Comparison of ENCODE assay signal across 7 cellular contexts in the genomic region with DNA sequence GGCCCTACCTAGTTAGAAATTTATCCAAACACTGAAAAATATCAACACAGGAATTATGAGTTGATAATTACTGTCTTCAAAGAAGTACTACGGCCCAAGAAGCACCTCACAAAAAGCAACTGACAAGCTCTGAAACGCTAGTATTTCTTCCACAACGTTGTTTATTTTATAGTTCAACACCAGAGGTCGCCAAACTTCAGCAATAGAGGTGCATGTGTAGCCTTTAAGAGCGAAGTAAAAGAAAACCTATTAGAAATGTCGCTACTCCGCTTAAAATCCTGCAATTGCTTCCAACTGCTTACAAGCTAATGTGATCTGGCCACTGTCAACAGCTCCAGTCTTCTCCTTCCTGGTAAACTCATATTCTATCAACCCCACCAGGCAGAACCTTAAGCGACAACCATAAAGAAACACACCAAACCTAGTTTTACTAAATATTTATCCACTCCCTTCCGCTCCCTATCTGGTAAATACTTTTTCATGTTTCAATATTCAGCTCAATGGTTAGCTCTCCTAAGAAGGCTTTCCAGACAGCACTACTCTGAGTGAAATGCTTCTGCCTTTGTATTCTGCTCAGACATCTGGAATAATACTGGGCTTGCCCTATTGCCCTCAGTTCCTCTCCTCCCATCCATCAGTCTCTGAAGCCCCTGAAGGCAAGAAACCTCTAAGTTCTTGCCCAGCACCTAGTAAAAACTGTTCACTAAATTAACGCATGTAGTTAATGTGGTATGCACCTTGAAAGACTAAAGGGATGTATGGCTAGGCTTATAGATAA.
DNase-seq lines count a peak whose midpoint lies in the region; ATAC-seq and TF ChIP-seq lines count a peak whose summit lies in the region.

No MANE protein-coding gene starts in this region.

- no peaks in the 10 kb centered on the region for H3K9me2 ChIP-seq in neural cell (ENCODE audit: insufficient read depth, low read length)

- DNase-seq in ELF-1 (ENCODE audit: low read depth, low spot score) (peak; percentile 62), HFF-Myc (ENCODE audit: extremely low read depth, low read depth) (peak; percentile 67), NCI-H2227 treated with DMSO at 0.1 percent for 48 hours (lab: John Stamatoyannopoulos, UW) (peak; percentile 75), fibroblast of the aortic adventitia (ENCODE audit: low read depth) (peak; percentile 88), NCI-H345 (lab: John Stamatoyannopoulos, UW) (no peak)
- DNase-seq in activated CD8-positive, alpha-beta T cell treated with anti-CD3 and anti-CD28 coated beads for 36 hours = peak; percentile 45

- H3K36me3 ChIP-seq in neural cell (ENCODE audit: insufficient read depth, low read length) = peaks cover 6% of the 10 kb centered on the region

- peak; percentile 80 for ATAC-seq in activated CD8-positive, alpha-beta T cell treated with anti-CD3 and anti-CD28 coated beads for 36 hours

- TF ChIP-seq RAD21 in neural cell (conservative IDR thresholded peaks at IDR 0.05) = peak; percentile 95

- H3K4me3 Mint-ChIP-seq in activated CD8-positive, alpha-beta T cell treated with anti-CD3 and anti-CD28 coated beads for 36 hours = no peak overlapping the region

- H3K4me1 Mint-ChIP-seq in activated CD8-positive, alpha-beta T cell treated with anti-CD3 and anti-CD28 coated beads for 36 hours (ENCODE audit: low read depth) = peaks cover 20% of the 10 kb centered on the region

- peaks cover 14% of the 10 kb centered on the region for H3K9me3 Mint-ChIP-seq in activated CD8-positive, alpha-beta T cell treated with anti-CD3 and anti-CD28 coated beads for 36 hours

- no peaks in the 10 kb centered on the region for H3K27me3 Mint-ChIP-seq in activated CD8-positive, alpha-beta T cell treated with anti-CD3 and anti-CD28 coated beads for 36 hours

- no peak overlapping the region for H2AFZ ChIP-seq in neural cell (ENCODE audit: low read depth, low read length)

- H3K36me3 Mint-ChIP-seq in activated CD8-positive, alpha-beta T cell treated with anti-CD3 and anti-CD28 coated beads for 36 hours (ENCODE audit: low read depth) = peaks cover 25% of the 10 kb centered on the region

- no peak overlapping the region for H3K27ac ChIP-seq in neural cell (ENCODE audit: low read length)

- POLR2A ChIA-PET in activated CD8-positive, alpha-beta T cell treated with anti-CD3 and anti-CD28 coated beads for 36 hours (lab: Charles Lee) = interaction anchor here (0.8 kb wide), 1 partner anchor 204 kb away, joined by 3 read pairs; no protein-coding TSS in a partner anchor

- no peaks in the 10 kb centered on the region for H3K27me3 ChIP-seq in neural cell (ENCODE audit: insufficient read depth, low read depth, low read length)

- TF ChIP-seq CTCF in HFF-Myc (IDR thresholded peaks at IDR 0.05; ENCODE audit: low read depth, low read length, missing control alignments) = peak; percentile 65
- TF ChIP-seq CTCF in activated CD8-positive, alpha-beta T cell treated with anti-CD3 and anti-CD28 coated beads for 36 hours (IDR thresholded peaks at IDR 0.05) = peak; percentile 81
- TF ChIP-seq CTCF in fibroblast of the aortic adventitia (IDR thresholded peaks at IDR 0.05; ENCODE audit: insufficient read depth, low read length) = peak; percentile 65
- TF ChIP-seq CTCF in neural cell (IDR thresholded peaks at IDR 0.05; ENCODE audit: poor library complexity, severe bottlenecking) = peak; percentile 90

- no peaks in the 10 kb centered on the region for H3K79me2 ChIP-seq in neural cell (replicated peaks; ENCODE audit: insufficient read depth, low read length)

- H4K20me1 ChIP-seq in neural cell (ENCODE audit: insufficient read depth) = no peaks in the 10 kb centered on the region

- no peak overlapping the region for H3K9ac ChIP-seq in neural cell (ENCODE audit: low read length)

- CTCF ChIA-PET in activated CD8-positive, alpha-beta T cell treated with anti-CD3 and anti-CD28 coated beads for 36 hours (lab: Charles Lee) = interaction anchor here (0.7 to 5.0 kb wide), 55 partner anchors 9 to 669 kb away, joined by 3 to 75 read pairs (median 4); a partner anchor contains a TSS

- no peak for TF ChIP-seq EP300 in neural cell (conservative IDR thresholded peaks at IDR 0.05; ENCODE audit: poor library complexity, severe bottlenecking)

- no peak overlapping the region for H3K27ac Mint-ChIP-seq in activated CD8-positive, alpha-beta T cell treated with anti-CD3 and anti-CD28 coated beads for 36 hours

- H3F3A ChIP-seq in neural cell (ENCODE audit: insufficient read depth, low read length, poor library complexity, severe bottlenecking) = peaks cover 7% of the 10 kb centered on the region

- H3K9me3 ChIP-seq in neural cell (ENCODE audit: low read length) = no peaks in the 10 kb centered on the region

- no peak overlapping the region for H3K4me2 ChIP-seq in neural cell (ENCODE audit: low read length)

- H3K4me3 ChIP-seq in HFF-Myc (replicated peaks; ENCODE audit: low read depth, low read length) = no peak overlapping the region
- H3K4me3 ChIP-seq in fibroblast of the aortic adventitia (ENCODE audit: low read depth, low read length) = no peak overlapping the region
- no peak overlapping the region for H3K4me3 ChIP-seq in neural cell (ENCODE audit: low read length)

- intact Hi-C loops in activated CD8-positive, alpha-beta T cell treated with anti-CD3 and anti-CD28 coated beads for 36 hours (cut with micrococcal nuclease) = loop anchor here (2.0 to 5.0 kb wide), 2 partner anchors 200 to 255 kb away; a partner anchor contains a TSS

TF ChIP-seq in neural cell, 6 proteins besides CTCF, POLR2A, EP300 and RAD21:
- TF ChIP-seq TAF1 (IDR thresholded peaks at IDR 0.05; ENCODE audit: low read depth) (no peak), MXI1 (conservative IDR thresholded peaks at IDR 0.05; ENCODE audit: poor library complexity, severe bottlenecking) (peak; percentile 36), SMC3 (conservative IDR thresholded peaks at IDR 0.05; ENCODE audit: poor library complexity) (peak; percentile 93)
- TF ChIP-seq, protein P1, sequence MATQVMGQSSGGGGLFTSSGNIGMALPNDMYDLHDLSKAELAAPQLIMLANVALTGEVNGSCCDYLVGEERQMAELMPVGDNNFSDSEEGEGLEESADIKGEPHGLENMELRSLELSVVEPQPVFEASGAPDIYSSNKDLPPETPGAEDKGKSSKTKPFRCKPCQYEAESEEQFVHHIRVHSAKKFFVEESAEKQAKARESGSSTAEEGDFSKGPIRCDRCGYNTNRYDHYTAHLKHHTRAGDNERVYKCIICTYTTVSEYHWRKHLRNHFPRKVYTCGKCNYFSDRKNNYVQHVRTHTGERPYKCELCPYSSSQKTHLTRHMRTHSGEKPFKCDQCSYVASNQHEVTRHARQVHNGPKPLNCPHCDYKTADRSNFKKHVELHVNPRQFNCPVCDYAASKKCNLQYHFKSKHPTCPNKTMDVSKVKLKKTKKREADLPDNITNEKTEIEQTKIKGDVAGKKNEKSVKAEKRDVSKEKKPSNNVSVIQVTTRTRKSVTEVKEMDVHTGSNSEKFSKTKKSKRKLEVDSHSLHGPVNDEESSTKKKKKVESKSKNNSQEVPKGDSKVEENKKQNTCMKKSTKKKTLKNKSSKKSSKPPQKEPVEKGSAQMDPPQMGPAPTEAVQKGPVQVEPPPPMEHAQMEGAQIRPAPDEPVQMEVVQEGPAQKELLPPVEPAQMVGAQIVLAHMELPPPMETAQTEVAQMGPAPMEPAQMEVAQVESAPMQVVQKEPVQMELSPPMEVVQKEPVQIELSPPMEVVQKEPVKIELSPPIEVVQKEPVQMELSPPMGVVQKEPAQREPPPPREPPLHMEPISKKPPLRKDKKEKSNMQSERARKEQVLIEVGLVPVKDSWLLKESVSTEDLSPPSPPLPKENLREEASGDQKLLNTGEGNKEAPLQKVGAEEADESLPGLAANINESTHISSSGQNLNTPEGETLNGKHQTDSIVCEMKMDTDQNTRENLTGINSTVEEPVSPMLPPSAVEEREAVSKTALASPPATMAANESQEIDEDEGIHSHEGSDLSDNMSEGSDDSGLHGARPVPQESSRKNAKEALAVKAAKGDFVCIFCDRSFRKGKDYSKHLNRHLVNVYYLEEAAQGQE (IDR thresholded peaks at IDR 0.05; ENCODE audit: borderline replicate concordance) = no peak
